16 cellular contexts compared by ENCODE assay signal in the genomic region with DNA sequence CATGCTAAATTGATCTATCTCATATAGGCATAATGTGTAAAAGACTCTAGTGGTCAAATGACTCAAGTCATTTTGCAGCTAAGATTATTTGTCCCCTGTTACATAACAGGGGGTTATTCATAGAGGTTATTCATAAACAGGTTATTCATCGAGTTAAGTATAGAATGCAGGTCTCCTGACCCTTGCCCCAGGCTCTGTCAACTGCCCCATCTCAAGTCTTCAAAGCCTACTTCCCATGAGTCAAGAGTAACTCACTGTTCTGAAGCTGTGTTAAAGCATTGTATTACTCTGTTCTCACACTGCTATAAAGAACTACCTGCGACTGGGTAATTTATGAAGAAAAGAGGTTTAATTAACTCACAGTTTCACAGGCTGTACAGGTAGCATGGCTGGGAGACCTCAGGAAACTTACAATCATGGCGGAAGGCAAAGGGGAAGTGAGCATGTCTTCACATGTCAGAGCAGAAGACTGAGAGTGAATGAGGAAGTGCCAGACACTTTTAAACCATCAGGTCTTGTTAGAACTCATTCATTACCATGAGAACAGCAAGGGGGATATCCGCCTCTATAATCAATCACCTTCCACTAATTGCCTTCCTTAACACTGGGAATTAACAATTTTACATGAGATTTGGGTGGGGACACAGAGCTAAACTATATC.
A peak's percentile ranks its signal among the peaks of the same experiment; 100 is the strongest.
DNase-seq lines count a peak whose midpoint lies in the region; TF ChIP-seq lines count a peak whose summit lies in the region.
"Had no signal": no experiment of that assay in that cellular context is flagged by ENCODE, and none has a peak within 500 bp of the region (broad histone marks: within the 10 kb centered on the region; RNA-seq: fewer than 3 reads in every experiment).

No MANE protein-coding gene starts in this region.

- no peaks in the 10 kb centered on the region for H3K9me3 ChIP-seq in breast epithelium

- no peaks in the 10 kb centered on the region for H3K27me3 ChIP-seq in breast epithelium

- H3K9me3 Mint-ChIP-seq in MCF 10A (ENCODE audit: unreplicated experiment) = peaks cover 9% of the 10 kb centered on the region
- H3K9me3 Mint-ChIP-seq: activated T-helper 2 cell treated with anti-CD3 and anti-CD28 coated beads, Interferon-gamma antibody, Interleukin-2, Interleukin-4, amounts not matched to agents 10 μg/mL and 5 μg/mL and 100 μg/mL, durations not matched to agents 14 hours and 24 hours and 36 hours had no signal

- CTCF ChIA-PET in MCF 10A (lab: Yijun Ruan, JAX) = no interaction called here

- H3K4me3 Mint-ChIP-seq in MCF 10A (ENCODE audit: unreplicated experiment) = no peak overlapping the region
- H3K4me3 Mint-ChIP-seq: activated B cell treated with CpG ODN at 0.5 μM for 24 hours had no signal

- peaks cover 31% of the 10 kb centered on the region for H3K4me1 Mint-ChIP-seq in MCF 10A (ENCODE audit: insufficient read depth, unreplicated experiment)
- H3K4me1 Mint-ChIP-seq: activated B cell treated with CpG ODN at 0.5 μM for 24 hours had no signal

- whole genome bisulfite sequencing in urinary bladder = 92% methylated on average over 4 of the region's 4 CpGs

- H3K36me3 ChIP-seq in breast epithelium = no peaks in the 10 kb centered on the region
- no peaks in the 10 kb centered on the region for H3K36me3 ChIP-seq in urinary bladder (ENCODE audit: insufficient read depth)

- no peak for TF ChIP-seq POLR2A in breast epithelium (IDR thresholded peaks at IDR 0.05)

- DNase-seq in MCF 10A (ENCODE audit: unreplicated experiment) (peak; percentile 47), breast epithelium (ENCODE audit: low spot score in 2 of 2) (no peak), RKO (ENCODE audit: low spot score) (peak; percentile 40), epithelial cell of esophagus (ENCODE audit: low read depth) (peak; percentile 78), NCI-H446 (lab: John Stamatoyannopoulos, UW) (no peak), NCI-H2107 treated with DMSO at 0.1 percent for 48 hours (lab: John Stamatoyannopoulos, UW; ENCODE audit: unreplicated experiment) (no peak), GM19240 (ENCODE audit: insufficient read length, low spot score) (no peak)
- DNase-seq: 8988T; activated B cell treated with CpG ODN at 0.5 μM for 24 hours; activated CD8-positive, alpha-beta memory T cell treated with anti-CD3 and anti-CD28 coated beads for 24 hours; anterior cingulate cortex; occipital lobe had no signal

- H3K4me3 ChIP-seq in breast epithelium = no peak overlapping the region
- no peak overlapping the region for H3K4me3 ChIP-seq in epithelial cell of esophagus (ENCODE audit: low read length)
- H3K4me3 ChIP-seq in urinary bladder (ENCODE audit: low read depth, low read length) = no peak overlapping the region
- H3K4me3 ChIP-seq: skin epidermis had no signal

- peak overlapping the region; percentile 88 for H3K27ac Mint-ChIP-seq in MCF 10A (ENCODE audit: low read depth, unreplicated experiment)
- H3K27ac Mint-ChIP-seq: activated B cell treated with CpG ODN at 0.5 μM for 24 hours; activated T-helper 2 cell treated with anti-CD3 and anti-CD28 coated beads, Interferon-gamma antibody, Interleukin-2, Interleukin-4, amounts not matched to agents 10 μg/mL and 5 μg/mL and 100 μg/mL, durations not matched to agents 14 hours and 24 hours and 36 hours had no signal

- H3K4me1 ChIP-seq in breast epithelium (no peaks in the 10 kb centered on the region), urinary bladder (ENCODE audit: insufficient read depth) (no peaks in the 10 kb centered on the region)

- H3K27ac ChIP-seq in breast epithelium = no peak overlapping the region
- peak overlapping the region; percentile 10 for H3K27ac ChIP-seq in urinary bladder (ENCODE audit: low read depth)
- H3K27ac ChIP-seq: C4-2B, skin epidermis had no signal

- H3K36me3 Mint-ChIP-seq in MCF 10A (ENCODE audit: insufficient read depth, unreplicated experiment) = no peaks in the 10 kb centered on the region

- TF ChIP-seq CTCF in MCF 10A (IDR thresholded peaks at IDR 0.05; ENCODE audit: unreplicated experiment) (no peak), breast epithelium (IDR thresholded peaks at IDR 0.05) (no peak), epithelial cell of esophagus (IDR thresholded peaks at IDR 0.05; ENCODE audit: insufficient read depth, low read depth, low read length, missing control alignments) (no peak)

- POLR2A ChIA-PET in MCF 10A (lab: Yijun Ruan, JAX) = interaction anchor here (0.6 to 1.6 kb wide), 5 partner anchors 20 to 80 kb away, joined by 3 to 6 read pairs (median 4); no protein-coding TSS in a partner anchor

- no TSS peak for BruUV-seq in MCF 10A (replicated peaks; lab: Mats Ljungman, UMichigan)

- H3K27me3 Mint-ChIP-seq in MCF 10A (ENCODE audit: insufficient read depth, unreplicated experiment) = no peaks in the 10 kb centered on the region
- H3K27me3 Mint-ChIP-seq: activated B cell treated with CpG ODN at 0.5 μM for 24 hours had no signal

- intact Hi-C loops in MCF 10A (cut with micrococcal nuclease) (no loop called here), breast epithelium (cut with DNase I; ENCODE audit: low total_unique reads) (no loop called here)

Comparison
In these comparisons a context has a peak if more than half of its experiments do, and no peak if none do; other contexts are left out.
1. DNase-seq: peak in MCF 10A (single experiment), RKO (single experiment) and epithelial cell of esophagus (single experiment); none in breast epithelium (0 of 2), NCI-H446 (0 of 2), NCI-H2107 treated with DMSO at 0.1 percent for 48 hours (single experiment) and GM19240 (single experiment).